Comparison of ENCODE assay signal across 10 cellular contexts in the genomic region with DNA sequence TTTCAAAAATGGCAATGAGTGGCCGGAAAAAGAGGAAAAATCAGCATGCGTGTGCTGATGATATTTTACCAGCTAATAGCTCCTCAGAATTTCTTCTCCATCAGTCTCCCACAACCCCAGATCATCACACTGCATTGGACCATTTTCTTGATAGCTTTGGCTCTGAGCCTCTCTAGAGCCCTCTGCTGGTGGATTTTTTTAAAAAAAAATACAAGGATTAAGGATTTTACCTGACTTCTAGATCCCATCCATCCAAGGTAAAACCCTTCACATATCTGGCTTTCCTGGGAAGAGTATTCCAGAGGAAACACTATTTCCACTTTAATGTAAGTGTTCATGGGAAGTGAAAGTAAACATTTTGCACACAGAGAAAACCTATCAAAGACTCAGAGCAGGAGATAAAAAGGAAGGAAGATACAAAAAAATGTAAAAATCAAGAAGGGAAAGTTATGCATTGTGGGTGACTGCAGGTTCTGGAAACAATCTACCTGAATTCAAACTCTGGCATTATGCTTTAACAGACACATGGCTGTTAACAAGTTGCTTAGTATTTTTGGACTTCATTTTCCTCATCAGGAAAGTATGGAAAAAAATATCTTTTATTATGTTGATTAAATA.
DNase-seq lines count a peak whose midpoint lies in the region; ATAC-seq, FAIRE-seq and TF ChIP-seq lines count a peak whose summit lies in the region.
"Had no signal": no experiment of that assay in that cellular context is flagged by ENCODE, and none has a peak within 500 bp of the region (broad histone marks: within the 10 kb centered on the region; RNA-seq: fewer than 3 reads in every experiment).

No MANE protein-coding gene starts in this region.

- no peak overlapping the region for H2AFZ ChIP-seq in hepatocyte
- H2AFZ ChIP-seq: parathyroid adenoma had no signal

- ATAC-seq in HG02970 (IDR thresholded peaks at IDR 0.05; ENCODE audit: low FRiP score, unreplicated experiment) (no peak), GM19395 (IDR thresholded peaks at IDR 0.05; ENCODE audit: unreplicated experiment) (no peak)

- no peaks in the 10 kb centered on the region for H3K9me2 ChIP-seq in hepatocyte (replicated peaks; ENCODE audit: insufficient read depth)

- DNase-seq in AG04449 (ENCODE audit: low read depth, low spot score) (no peak), GM19239 (ENCODE audit: insufficient read length, low spot score) (peak; percentile 7), RCC 7860 (ENCODE audit: low spot score) (no peak), hepatocyte (ENCODE audit: low spot score) (peak; percentile 40), SHP77 treated with DMSO at 0.1 percent for 48 hours (lab: John Stamatoyannopoulos, UW) (no peak), COLO668 (lab: John Stamatoyannopoulos, UW; ENCODE audit: unreplicated experiment) (no peak)
- DNase-seq: activated CD8-positive, alpha-beta memory T cell treated with anti-CD3 and anti-CD28 coated beads, Interleukin-2, amount 50 U/mL, for 48 hours had no signal

- H3K79me2 ChIP-seq in hepatocyte = no peaks in the 10 kb centered on the region
- H3K79me2 ChIP-seq: parathyroid adenoma had no signal

- no peaks in the 10 kb centered on the region for H3K36me3 ChIP-seq in hepatocyte (replicated peaks; ENCODE audit: insufficient read depth, low read depth)

- no peaks in the 10 kb centered on the region for H3K9me3 ChIP-seq in hepatocyte (ENCODE audit: low read depth)

- POLR2A ChIA-PET in AG04449 (lab: Yijun Ruan, JAX) = no interaction called here

- CTCF ChIA-PET in AG04449 (lab: Yijun Ruan, JAX) = interaction anchor here (0.7 to 3.1 kb wide), 7 partner anchors 9 to 473 kb away, joined by 3 to 12 read pairs (median 4); no protein-coding TSS in a partner anchor

- 79% methylated on average over 2 of the region's 2 CpGs for WGBS in hepatocyte (ENCODE audit: low lambda C conversion rate, missing lambda C conversion rate)

- no peaks in the 10 kb centered on the region for H3K27me3 ChIP-seq in hepatocyte

- no peak overlapping the region for H3K4me3 ChIP-seq in AG04449 (ENCODE audit: low read depth, low read length)
- H3K4me3 ChIP-seq in hepatocyte = no peak overlapping the region

- H3K27ac ChIP-seq in hepatocyte = no peak overlapping the region
- H3K27ac ChIP-seq: parathyroid adenoma had no signal

- TF ChIP-seq CTCF in AG04449 (IDR thresholded peaks at IDR 0.05; ENCODE audit: insufficient read depth, low read length, missing control alignments) (peak; percentile 17), hepatocyte (IDR thresholded peaks at IDR 0.05; ENCODE audit: poor library complexity) (peak; percentile 53)

- FAIRE-seq in GM19239 (lab: Jason Lieb, UNC) (no peak), RCC 7860 (lab: Jason Lieb, UNC) (peak; percentile 30)

- H3K4me2 ChIP-seq in hepatocyte = no peak overlapping the region

- no peaks in the 10 kb centered on the region for H3K4me1 ChIP-seq in hepatocyte (ENCODE audit: insufficient read depth)
- H3K4me1 ChIP-seq: parathyroid adenoma had no signal

- no peaks in the 10 kb centered on the region for H4K20me1 ChIP-seq in hepatocyte (ENCODE audit: insufficient read depth, poor library complexity, severe bottlenecking)

Comparison
In these comparisons a context has a peak if more than half of its experiments do, and no peak if none do; other contexts are left out.
1. DNase-seq: peak in GM19239 (single experiment) and hepatocyte (single experiment); none in AG04449 (single experiment), RCC 7860 (single experiment), SHP77 treated with DMSO at 0.1 percent for 48 hours (single experiment) and COLO668 (single experiment).